10 cellular contexts compared by ENCODE assay signal in the genomic region with DNA sequence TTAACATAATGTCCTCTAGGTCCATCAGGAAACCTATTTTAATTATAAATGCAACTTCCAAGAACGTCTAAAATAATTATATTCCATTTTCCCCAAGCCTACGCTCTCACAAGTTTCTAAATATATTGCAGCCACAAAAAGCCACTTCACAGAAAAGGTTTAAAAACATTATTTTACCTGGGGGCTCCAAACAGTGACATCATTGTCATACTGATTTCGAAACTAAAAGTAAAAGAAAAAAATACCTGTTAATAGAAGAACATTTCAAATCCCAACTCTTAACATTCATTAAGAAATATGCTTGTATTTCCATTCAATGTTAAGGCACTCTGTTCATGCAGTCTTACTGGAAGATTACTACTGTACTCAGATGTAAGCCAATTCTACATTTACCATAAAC. TPM values are rescaled to one million over a fixed set of nuclear protein-coding genes. Genes with fewer than 3 reads are reported as not detected.
DNase-seq lines count a peak whose midpoint lies in the region; ATAC-seq, FAIRE-seq and TF ChIP-seq lines count a peak whose summit lies in the region.
"Had no signal": no experiment of that assay in that cellular context is flagged by ENCODE, and none has a peak within 500 bp of the region (broad histone marks: within the 10 kb centered on the region; RNA-seq: fewer than 3 reads in every experiment).

No MANE protein-coding gene starts in this region.

- peaks cover 10% of the 10 kb centered on the region for H3K4me1 ChIP-seq in foreskin keratinocyte
- peaks cover 9% of the 10 kb centered on the region for H3K4me1 ChIP-seq in skeletal muscle satellite cell (ENCODE audit: control insufficient read depth, insufficient read depth, low read length)

- peak; percentile 70 for FAIRE-seq in H54 (lab: Jason Lieb, UNC)
- FAIRE-seq: endometrium had no signal

- no peaks in the 10 kb centered on the region for H3K27me3 ChIP-seq in foreskin keratinocyte
- no peaks in the 10 kb centered on the region for H3K27me3 ChIP-seq in skeletal muscle satellite cell (ENCODE audit: control insufficient read depth, insufficient read depth, low read length)

- H3K36me3 ChIP-seq in skeletal muscle satellite cell (ENCODE audit: insufficient read depth, low read length) = peaks cover 35% of the 10 kb centered on the region

- H3K9me3 ChIP-seq in skeletal muscle satellite cell (replicated peaks; ENCODE audit: low read length) = no peaks in the 10 kb centered on the region

- peak overlapping the region; percentile 83 for H3K4me2 ChIP-seq in skeletal muscle satellite cell (ENCODE audit: low read length)

- peak overlapping the region; percentile 98 for H3K9ac ChIP-seq in skeletal muscle satellite cell (ENCODE audit: low read depth, low read length)

- DNase-seq in H54 (ENCODE audit: insufficient read length, low spot score) (no peak), foreskin keratinocyte (no peak), SKM-1 (lab: John Stamatoyannopoulos, UW; ENCODE audit: unreplicated experiment) (no peak), T-helper 9 cell (no peak)
- DNase-seq: NCI-H2227 treated with DMSO at 0.1 percent for 48 hours had no signal

- no peak for ATAC-seq in foreskin keratinocyte
- no peak for ATAC-seq in GM18505 (IDR thresholded peaks at IDR 0.05; ENCODE audit: unreplicated experiment)
- no peak for ATAC-seq in HG03159 (IDR thresholded peaks at IDR 0.05; ENCODE audit: unreplicated experiment)

- H3K27ac ChIP-seq in VCaP (peak overlapping the region; percentile 92; the same call in 1 of the 2 replicates), foreskin keratinocyte (peak overlapping the region; percentile 95)

- TF ChIP-seq POLR2A in H54 (IDR thresholded peaks at IDR 0.05; ENCODE audit: low read depth, low read length) (no peak), GM18505 (IDR thresholded peaks at IDR 0.05; ENCODE audit: borderline replicate concordance, extremely low read depth, insufficient read depth, insufficient read length) (no peak)

- TF ChIP-seq CTCF in VCaP (conservative IDR thresholded peaks at IDR 0.05) (no peak), foreskin keratinocyte (conservative IDR thresholded peaks at IDR 0.05) (no peak)

- H3K4me3 ChIP-seq in skeletal muscle satellite cell (ENCODE audit: low read length) = peak overlapping the region; percentile 88

RNA-seq across cellular contexts. Expression of a gene that starts 1.4 kb away (rescaled TPM):
- total RNA-seq in foreskin keratinocyte = 225 and 233 TPM in 2 replicates
- 202 and 230 TPM in 2 replicates for polyA plus RNA-seq in foreskin keratinocyte
- 156 and 172 TPM in 2 replicates for total RNA-seq in skeletal muscle satellite cell (2012; rRNA removed)

RNA-seq across cellular contexts. Expression of a gene that starts 19.2 kb away (rescaled TPM):
- total RNA-seq in foreskin keratinocyte = 155 and 192 TPM in 2 replicates
- polyA plus RNA-seq in foreskin keratinocyte = 64.4 and 68.0 TPM in 2 replicates
- total RNA-seq in skeletal muscle satellite cell (2012; rRNA removed) = 216 and 241 TPM in 2 replicates
